Comparison of ENCODE assay signal across 22 cellular contexts in genomic region chr16:31704138-31704537, GRCh38.
"Had no signal": no experiment of that assay in that cellular context is flagged by ENCODE, and none has a peak within 500 bp of the region (broad histone marks: within the 10 kb centered on the region; RNA-seq: fewer than 3 reads in every experiment).

No MANE protein-coding gene starts in this region.

- H3K9me3 Mint-ChIP-seq: immature natural killer cell; memory B cell; natural killer cell; neural crest cell; stimulated activated memory B cell treated with anti-CD40 and anti-IgM and Interleukin-4, amounts not matched to agents 10 μg/mL and 1 μg/mL and 100 μg/mL, for 72 hours; type B pancreatic cell had no signal

- H3K27me3 Mint-ChIP-seq: memory B cell; stimulated activated memory B cell treated with anti-CD40 and anti-IgM and Interleukin-4, amounts not matched to agents 10 μg/mL and 1 μg/mL and 100 μg/mL, for 72 hours; type B pancreatic cell had no signal

- H3K27me3 ChIP-seq: dorsolateral prefrontal cortex, right atrium auricular region, testis had no signal

- H3K27ac Mint-ChIP-seq: immature natural killer cell; memory B cell; natural killer cell; stimulated activated memory B cell treated with anti-CD40 and anti-IgM and Interleukin-4, amounts not matched to agents 10 μg/mL and 1 μg/mL and 100 μg/mL, for 72 hours; type B pancreatic cell had no signal

- DNase-seq: effector CD4-positive, alpha-beta T cell; hypothalamus; immature natural killer cell; islet precursor cell; kidney glomerular epithelial cell; left colon; left ventricle myocardium inferior; natural killer cell; spleen; stimulated activated CD4-positive, alpha-beta T cell treated with anti-CD3 and anti-CD28 coated beads, Interleukin-4, amount 100 ng/mL, for 4 hours; stimulated activated naive CD8-positive, alpha-beta T cell treated with anti-CD3 and anti-CD28 coated beads, Interleukin-15, Interleukin-2, amounts not matched to agents 100 U/mL and 50 U/mL, for 24 hours; testis; tibial artery had no signal

- H3K27ac ChIP-seq: dorsolateral prefrontal cortex, left ventricle myocardium inferior, prostate gland, right atrium auricular region, skin epidermis, spleen, testis, tibial artery had no signal

- H3K4me3 Mint-ChIP-seq: memory B cell; natural killer cell; stimulated activated memory B cell treated with anti-CD40 and anti-IgM and Interleukin-4, amounts not matched to agents 10 μg/mL and 1 μg/mL and 100 μg/mL, for 72 hours; type B pancreatic cell had no signal

- H3K4me1 ChIP-seq: prostate gland, testis had no signal

- ATAC-seq: left colon; natural killer cell; stimulated activated memory B cell treated with anti-CD40 and anti-IgM and Interleukin-4, amounts not matched to agents 10 μg/mL and 1 μg/mL and 100 μg/mL, for 72 hours; stimulated activated naive CD8-positive, alpha-beta T cell treated with anti-CD3 and anti-CD28 coated beads, Interleukin-15, Interleukin-2, amounts not matched to agents 100 U/mL and 50 U/mL, for 24 hours had no signal

- H3K4me3 ChIP-seq: dorsolateral prefrontal cortex, left ventricle myocardium inferior, lung, prostate gland, right atrium auricular region, skin epidermis, spleen, testis, tibial artery had no signal

- H3K9me3 ChIP-seq: left ventricle myocardium inferior, prostate gland, right atrium auricular region, spleen, testis, tibial artery had no signal

- H3K36me3 Mint-ChIP-seq: natural killer cell had no signal
